In the genomic region with DNA sequence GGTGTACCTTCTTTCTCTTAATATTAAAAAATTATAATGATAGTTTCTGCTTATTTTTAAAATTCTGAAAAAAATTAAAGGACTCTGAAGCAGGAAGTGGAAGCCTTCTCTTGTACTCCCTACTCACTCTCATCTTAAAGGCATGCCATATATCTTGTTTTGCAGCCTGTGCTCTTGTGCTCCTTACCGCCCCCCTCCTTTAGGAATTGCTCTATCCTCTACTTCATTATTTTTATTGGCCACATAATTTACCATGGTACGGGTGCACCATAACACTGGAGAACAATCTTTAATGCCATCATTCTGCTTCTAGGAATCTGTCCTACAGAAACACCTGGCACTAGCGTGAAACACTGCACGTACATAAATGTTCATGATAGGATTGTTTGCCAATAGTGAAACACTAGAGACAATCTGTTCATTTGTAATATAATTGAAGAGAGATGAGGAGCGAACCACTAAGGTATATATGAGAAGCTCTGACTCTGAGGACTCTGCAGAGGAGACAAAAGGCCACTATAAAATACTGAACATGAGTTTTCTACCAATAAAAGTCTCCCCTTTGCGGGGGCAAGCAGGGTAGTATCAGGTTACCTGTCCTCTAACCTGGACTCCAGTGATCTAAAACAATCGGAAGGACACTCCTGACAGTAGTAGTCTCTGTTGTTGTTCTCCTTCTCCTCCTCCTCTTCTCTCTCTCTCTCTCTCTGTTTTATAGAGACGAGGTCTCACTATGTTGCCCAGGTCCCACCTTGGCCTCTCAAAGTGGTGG, we compare ENCODE assay signal across 9 cellular contexts. TPM values are rescaled to one million over a fixed set of nuclear protein-coding genes. Genes with fewer than 3 reads are reported as not detected.
DNase-seq lines count a peak whose midpoint lies in the region; ATAC-seq and TF ChIP-seq lines count a peak whose summit lies in the region.
"Had no signal": no experiment of that assay in that cellular context is flagged by ENCODE, and none has a peak within 500 bp of the region (broad histone marks: within the 10 kb centered on the region; RNA-seq: fewer than 3 reads in every experiment).

No MANE protein-coding gene starts in this region.

- H3K36me3 ChIP-seq in A673 (ENCODE audit: insufficient read depth, low read length, poor library complexity, severe bottlenecking) (no peaks in the 10 kb centered on the region), HAP-1 (replicated peaks) (no peaks in the 10 kb centered on the region)

- ATAC-seq in SK-N-SH treated with all-trans-retinoic acid at 6 μM for 48 hours (peak; percentile 94), GM19023 (IDR thresholded peaks at IDR 0.05; ENCODE audit: unreplicated experiment) (no peak), HG02970 (IDR thresholded peaks at IDR 0.05; ENCODE audit: low FRiP score, unreplicated experiment) (no peak)

- H3K4me3 ChIP-seq in A673 (ENCODE audit: low read depth, low read length, poor library complexity, severe bottlenecking) (no peak overlapping the region), HAP-1 (no peak overlapping the region)

- H3K27me3 ChIP-seq in A673 (replicated peaks; ENCODE audit: insufficient read depth, low read depth, low read length, poor library complexity) (no peaks in the 10 kb centered on the region), HAP-1 (ENCODE audit: low read depth) (peaks cover 11% of the 10 kb centered on the region)

- no peaks in the 10 kb centered on the region for H3K4me1 ChIP-seq in A673 (ENCODE audit: insufficient read depth, low read length, poor library complexity, severe bottlenecking)
- H3K4me1 ChIP-seq in HAP-1 = no peaks in the 10 kb centered on the region

- in situ Hi-C loops in HAP-1 (cut with MboI; ENCODE audit: low sequenced_read_pairs) = no loop called here

- CTCF ChIA-PET in A673 (lab: Charles Lee) = no interaction called here

- intact Hi-C loops in A673 (cut with micrococcal nuclease; ENCODE audit: unreplicated experiment) = no loop called here

- DNase-seq in A673 (ENCODE audit: low spot score) (peak; percentile 25), HT-29 (ENCODE audit: low spot score) (peak; percentile 79), hepatic stellate cell (ENCODE audit: low spot score) (peak; percentile 80), NCI-H2081 (lab: John Stamatoyannopoulos, UW) (no peak), HAP-1 (ENCODE audit: low spot score in 2 of 2) (no peak)
- DNase-seq: activated CD4-positive, alpha-beta T cell treated with anti-CD3 and anti-CD28 coated beads, Interleukin-2, amount 50 U/mL, for 4 hours had no signal

- BruUV-seq in A673 (replicated peaks; lab: Mats Ljungman, UMichigan) = no TSS peak

- H3K27ac ChIP-seq in A673 (ENCODE audit: low read depth, low read length, poor library complexity, severe bottlenecking) = no peak overlapping the region

- TF ChIP-seq CTCF in A673 (conservative IDR thresholded peaks at IDR 0.05; ENCODE audit: low read depth, low read length) = peak; percentile 30; the same call in 1 of the 2 replicates

- POLR2A ChIA-PET in A673 (lab: Charles Lee; ENCODE audit: low non-redundant PET) = no interaction called here

- H3K9me3 ChIP-seq in A673 (ENCODE audit: low read depth, low read length, poor library complexity, severe bottlenecking) (no peaks in the 10 kb centered on the region), HAP-1 (no peaks in the 10 kb centered on the region)

TF ChIP-seq in SK-N-SH treated with all-trans-retinoic acid at 6 μM for 48 hours, 23 proteins besides CTCF, POLR2A, EP300 and RAD21:
- no peak for TF ChIP-seq RARB (CRISPR knock-in tag; IDR thresholded peaks at IDR 0.05)
- no peak for TF ChIP-seq ZC3H10 (CRISPR knock-in tag; IDR thresholded peaks at IDR 0.05)
- no peak for TF ChIP-seq PPARA (CRISPR knock-in tag; IDR thresholded peaks at IDR 0.05; ENCODE audit: borderline replicate concordance)
- TF ChIP-seq ZNF565 (CRISPR knock-in tag; conservative IDR thresholded peaks at IDR 0.05; ENCODE audit: low read depth) = no peak
- no peak for TF ChIP-seq CSDC2 (CRISPR knock-in tag; IDR thresholded peaks at IDR 0.05)
- TF ChIP-seq, protein P1, sequence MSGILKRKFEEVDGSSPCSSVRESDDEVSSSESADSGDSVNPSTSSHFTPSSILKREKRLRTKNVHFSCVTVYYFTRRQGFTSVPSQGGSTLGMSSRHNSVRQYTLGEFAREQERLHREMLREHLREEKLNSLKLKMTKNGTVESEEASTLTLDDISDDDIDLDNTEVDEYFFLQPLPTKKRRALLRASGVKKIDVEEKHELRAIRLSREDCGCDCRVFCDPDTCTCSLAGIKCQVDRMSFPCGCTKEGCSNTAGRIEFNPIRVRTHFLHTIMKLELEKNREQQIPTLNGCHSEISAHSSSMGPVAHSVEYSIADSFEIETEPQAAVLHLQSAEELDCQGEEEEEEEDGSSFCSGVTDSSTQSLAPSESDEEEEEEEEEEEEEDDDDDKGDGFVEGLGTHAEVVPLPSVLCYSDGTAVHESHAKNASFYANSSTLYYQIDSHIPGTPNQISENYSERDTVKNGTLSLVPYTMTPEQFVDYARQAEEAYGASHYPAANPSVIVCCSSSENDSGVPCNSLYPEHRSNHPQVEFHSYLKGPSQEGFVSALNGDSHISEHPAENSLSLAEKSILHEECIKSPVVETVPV (CRISPR knock-in tag; IDR thresholded peaks at IDR 0.05) = no peak
- TF ChIP-seq ZNF70 (CRISPR knock-in tag; IDR thresholded peaks at IDR 0.05) = no peak
- no peak for TF ChIP-seq TCF4 (CRISPR knock-in tag; IDR thresholded peaks at IDR 0.05; ENCODE audit: borderline replicate concordance)
- no peak for TF ChIP-seq ZFP3 (CRISPR knock-in tag; IDR thresholded peaks at IDR 0.05)
- TF ChIP-seq BACH2 (CRISPR knock-in tag; IDR thresholded peaks at IDR 0.05; ENCODE audit: borderline replicate concordance) = no peak
- TF ChIP-seq, protein P2, sequence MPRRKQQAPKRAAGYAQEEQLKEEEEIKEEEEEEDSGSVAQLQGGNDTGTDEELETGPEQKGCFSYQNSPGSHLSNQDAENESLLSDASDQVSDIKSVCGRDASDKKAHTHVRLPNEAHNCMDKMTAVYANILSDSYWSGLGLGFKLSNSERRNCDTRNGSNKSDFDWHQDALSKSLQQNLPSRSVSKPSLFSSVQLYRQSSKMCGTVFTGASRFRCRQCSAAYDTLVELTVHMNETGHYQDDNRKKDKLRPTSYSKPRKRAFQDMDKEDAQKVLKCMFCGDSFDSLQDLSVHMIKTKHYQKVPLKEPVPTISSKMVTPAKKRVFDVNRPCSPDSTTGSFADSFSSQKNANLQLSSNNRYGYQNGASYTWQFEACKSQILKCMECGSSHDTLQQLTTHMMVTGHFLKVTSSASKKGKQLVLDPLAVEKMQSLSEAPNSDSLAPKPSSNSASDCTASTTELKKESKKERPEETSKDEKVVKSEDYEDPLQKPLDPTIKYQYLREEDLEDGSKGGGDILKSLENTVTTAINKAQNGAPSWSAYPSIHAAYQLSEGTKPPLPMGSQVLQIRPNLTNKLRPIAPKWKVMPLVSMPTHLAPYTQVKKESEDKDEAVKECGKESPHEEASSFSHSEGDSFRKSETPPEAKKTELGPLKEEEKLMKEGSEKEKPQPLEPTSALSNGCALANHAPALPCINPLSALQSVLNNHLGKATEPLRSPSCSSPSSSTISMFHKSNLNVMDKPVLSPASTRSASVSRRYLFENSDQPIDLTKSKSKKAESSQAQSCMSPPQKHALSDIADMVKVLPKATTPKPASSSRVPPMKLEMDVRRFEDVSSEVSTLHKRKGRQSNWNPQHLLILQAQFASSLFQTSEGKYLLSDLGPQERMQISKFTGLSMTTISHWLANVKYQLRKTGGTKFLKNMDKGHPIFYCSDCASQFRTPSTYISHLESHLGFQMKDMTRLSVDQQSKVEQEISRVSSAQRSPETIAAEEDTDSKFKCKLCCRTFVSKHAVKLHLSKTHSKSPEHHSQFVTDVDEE (CRISPR knock-in tag; IDR thresholded peaks at IDR 0.05) = no peak

RNA-seq across cellular contexts. Expression of a gene that starts 6.3 kb away (rescaled TPM):
- 8.6 and 17.3 TPM in 2 replicates for total RNA-seq in A673 (2021)
- 21.3 and 25.1 TPM in 2 replicates for total RNA-seq in HT-29 (2014; rRNA removed; shearing (Covaris generic))

RNA-seq across cellular contexts. Expression of a gene that starts 24.5 kb away (rescaled TPM):
- total RNA-seq in A673 (2021) = 38.1 and 69.0 TPM in 2 replicates
- total RNA-seq in HT-29 (2014; rRNA removed; shearing (Covaris generic)) = 2.9 and 4.3 TPM in 2 replicates

RNA-seq across cellular contexts. Expression of a gene that starts 37.0 kb away (rescaled TPM):
- total RNA-seq in A673 (2021) = 0.80 and 1.4 TPM in 2 replicates
- 0.70 and 2.5 TPM in 2 replicates for total RNA-seq in HT-29 (2014; rRNA removed; shearing (Covaris generic))

RNA-seq across cellular contexts. Expression of a gene that starts 37.2 kb away (rescaled TPM):
- 32.7 and 40.3 TPM in 2 replicates for total RNA-seq in A673 (2021)
- total RNA-seq in HT-29 (2014; rRNA removed; shearing (Covaris generic)) = 60.6 and 72.2 TPM in 2 replicates

RNA-seq across cellular contexts. Expression of a gene that starts 50.1 kb away (rescaled TPM):
- 49.1 and 52.1 TPM in 2 replicates for total RNA-seq in A673 (2021)
- total RNA-seq in HT-29 (2014; rRNA removed; shearing (Covaris generic)) = 25.5 and 32.6 TPM in 2 replicates

Comparison
In these comparisons a context has a peak if more than half of its experiments do, and no peak if none do; other contexts are left out.
1. DNase-seq: peak in A673 (single experiment), HT-29 (single experiment) and hepatic stellate cell (single experiment); none in NCI-H2081 (0 of 2) and HAP-1 (0 of 2).